26 cellular contexts compared by ENCODE assay signal in genomic region chr1:115379943-115380342, GRCh38.
"Had no signal": no experiment of that assay in that cellular context is flagged by ENCODE, and none has a peak within 500 bp of the region (broad histone marks: within the 10 kb centered on the region; RNA-seq: fewer than 3 reads in every experiment).

No MANE protein-coding gene starts in this region.

- H3K4me1 ChIP-seq: stomach, suprapubic skin, testis, thyroid gland, tibial nerve, transverse colon, upper lobe of left lung, upper lobe of right lung, vagina had no signal

- H3K9me3 ChIP-seq: suprapubic skin, testis, thoracic aorta, thyroid gland, tibial artery, tibial nerve, transverse colon, upper lobe of left lung, upper lobe of right lung, uterus, vagina had no signal

- H3K36me3 ChIP-seq: stomach, suprapubic skin, thoracic aorta, thyroid gland, tibial artery, tibial nerve, transverse colon, upper lobe of left lung, upper lobe of right lung, uterus, vagina had no signal

- H3K27me3 ChIP-seq: stomach, suprapubic skin, testis, thyroid gland, tibial artery, tibial nerve, upper lobe of left lung, upper lobe of right lung, uterus, vagina had no signal

- H3K4me3 ChIP-seq: stomach, suprapubic skin, testis, thoracic aorta, thyroid gland, tibial artery, tibial nerve, transverse colon, upper lobe of left lung, upper lobe of right lung, uterus, vagina had no signal

- H3K27ac ChIP-seq: stomach, suprapubic skin, testis, thoracic aorta, thyroid gland, tibial artery, tibial nerve, transverse colon, upper lobe of left lung, upper lobe of right lung, uterus, vagina had no signal

- ATAC-seq: stimulated activated effector memory CD8-positive, alpha-beta T cell treated with anti-CD3 and anti-CD28 coated beads, Interleukin-12 subunit alpha, Interleukin-12 subunit beta, amount 100 ng/mL, for 72 hours; stimulated activated memory B cell treated with anti-CD40 and anti-IgM and Interleukin-4, amounts not matched to agents 10 μg/mL and 1 μg/mL and 100 μg/mL, for 72 hours; stimulated activated naive B cell treated with anti-CD40 and anti-IgM and Interleukin-4, amounts not matched to agents 10 μg/mL and 1 μg/mL and 100 μg/mL, for 72 hours; stimulated activated naive CD8-positive, alpha-beta T cell treated with anti-CD3 and anti-CD28 coated beads, Interleukin-15, amount 100 ng/mL, for 72 hours; stimulated activated naive CD8-positive, alpha-beta T cell treated with anti-CD3 and anti-CD28 coated beads, Interleukin-15, Interleukin-2, amounts not matched to agents 100 U/mL and 50 U/mL, for 24 hours; upper lobe of right lung had no signal

- DNase-seq: stimulated activated CD4-positive, alpha-beta T cell treated with anti-CD3 and anti-CD28 coated beads, Interleukin-2, amount 100 ng/mL, for 48 hours; stimulated activated CD4-positive, alpha-beta T cell treated with anti-CD3 and anti-CD28 coated beads, Interleukin-4, amount 100 ng/mL, for 1 hour; stimulated activated CD4-positive, alpha-beta T cell treated with anti-CD3 and anti-CD28 coated beads, Interleukin-4, amount 100 ng/mL, for 24 hours; stimulated activated CD4-positive, alpha-beta T cell treated with anti-CD3 and anti-CD28 coated beads, Interleukin-4, amount 100 ng/mL, for 4 hours; stimulated activated CD8-positive, alpha-beta memory T cell treated with anti-CD3 and anti-CD28 coated beads, Interleukin-4, amount 100 ng/mL, for 48 hours; stimulated activated naive B cell treated with anti-CD40 and anti-IgM and Interleukin-4, amounts not matched to agents 10 μg/mL and 1 μg/mL and 100 μg/mL, for 72 hours; stimulated activated naive CD4-positive, alpha-beta T cell; stimulated activated naive CD4-positive, alpha-beta T cell treated with Interleukin-2 at 50 U/mL for 16 hours; stimulated activated naive CD8-positive, alpha-beta T cell treated with anti-CD3 and anti-CD28 coated beads, Interleukin-15, amount 100 ng/mL, for 72 hours; stimulated activated naive CD8-positive, alpha-beta T cell treated with anti-CD3 and anti-CD28 coated beads, Interleukin-15, Interleukin-2, amounts not matched to agents 100 U/mL and 50 U/mL, for 24 hours; stomach; substantia nigra; testis; thyroid gland; tibial artery; transverse colon; trophoblast cell; upper lobe of left lung; upper lobe of right lung; uterus had no signal
